ENCODE assay signal across 17 cellular contexts in genomic region chr4:74544655-74545361, GRCh38.
DNase-seq lines count a peak whose midpoint lies in the region; ATAC-seq and TF ChIP-seq lines count a peak whose summit lies in the region.
"Had no signal": no experiment of that assay in that cellular context is flagged by ENCODE, and none has a peak within 500 bp of the region (broad histone marks: within the 10 kb centered on the region; RNA-seq: fewer than 3 reads in every experiment).

No MANE protein-coding gene starts in this region.

- intact Hi-C loops in right lobe of liver (cut with DNase I), result no loop called here
- intact Hi-C loops in posterior vena cava (cut with DNase I), result no loop called here

- H3K9me3 ChIP-seq in right lobe of liver, result no peaks in the 10 kb centered on the region
- H3K9me3 ChIP-seq: SK-N-SH had no signal

- H3K27ac ChIP-seq in C4-2B (peak overlapping the region; percentile 38; the same call in 1 of the 2 replicates), right lobe of liver (no peak overlapping the region)
- H3K27ac ChIP-seq: HL-60 had no signal

- TF ChIP-seq POLR2A in right lobe of liver (IDR thresholded peaks at IDR 0.05), result no peak

- no peaks in the 10 kb centered on the region for H3K27me3 ChIP-seq in right lobe of liver

- WGBS in right lobe of liver (ENCODE audit: insufficient coverage, low coverage, low lambda C conversion rate, missing lambda C conversion rate), result 67% methylated on average over 1 of the region's 1 CpG

- peak; percentile 30 for DNase-seq in NCI-H2029 treated with DMSO at 0.1 percent for 48 hours (lab: John Stamatoyannopoulos, UW)
- DNase-seq in dedifferentiated amniotic fluid mesenchymal stem cell (ENCODE audit: extremely low spot score), result peak; percentile 14
- no peak for DNase-seq in right lobe of liver
- no peak for DNase-seq in posterior vena cava (ENCODE audit: low spot score)
- DNase-seq: activated CD4-positive, alpha-beta T cell treated with anti-CD3 and anti-CD28 coated beads, Interleukin-2, amount 50 U/mL, for 48 hours; activated naive CD8-positive, alpha-beta T cell treated with anti-CD3 and anti-CD28 coated beads, Interleukin-2, amount 50 U/mL, for 24 hours; CD8-positive, alpha-beta memory T cell; cerebellar nuclear complex; Kasumi-1; NCI-H1694; NCI-H524; SK-N-SH had no signal

- TF ChIP-seq CTCF in C4-2B (conservative IDR thresholded peaks at IDR 0.05) (no peak), right lobe of liver (IDR thresholded peaks at IDR 0.05) (no peak)

- no peak overlapping the region for H3K4me3 ChIP-seq in right lobe of liver

- ATAC-seq in right lobe of liver (peak; percentile 49 to 93 (median 78)), GM21367 (IDR thresholded peaks at IDR 0.05; ENCODE audit: unreplicated experiment) (no peak), esophagus mucosa (no peak), HG02571 (IDR thresholded peaks at IDR 0.05; ENCODE audit: unreplicated experiment) (no peak)
- ATAC-seq: activated naive CD8-positive, alpha-beta T cell treated with anti-CD3 and anti-CD28 coated beads, Interleukin-2, amount 50 U/mL, for 24 hours had no signal

- H3K36me3 ChIP-seq in right lobe of liver, result no peaks in the 10 kb centered on the region

- peaks cover 0 to 16% (median 0%) of the 10 kb centered on the region in 4 donors for H3K4me1 ChIP-seq in right lobe of liver

Comparison
In these comparisons a context has a peak if more than half of its experiments do, and no peak if none do; other contexts are left out.
1. DNase-seq: peak in NCI-H2029 treated with DMSO at 0.1 percent for 48 hours (single experiment) and dedifferentiated amniotic fluid mesenchymal stem cell (single experiment); none in right lobe of liver (0 of 3) and posterior vena cava (single experiment).
2. ATAC-seq: peak in right lobe of liver (4 of 4); none in GM21367 (single experiment), esophagus mucosa (single experiment) and HG02571 (single experiment).